Comparison of ENCODE assay signal across 16 cellular contexts in the genomic region with DNA sequence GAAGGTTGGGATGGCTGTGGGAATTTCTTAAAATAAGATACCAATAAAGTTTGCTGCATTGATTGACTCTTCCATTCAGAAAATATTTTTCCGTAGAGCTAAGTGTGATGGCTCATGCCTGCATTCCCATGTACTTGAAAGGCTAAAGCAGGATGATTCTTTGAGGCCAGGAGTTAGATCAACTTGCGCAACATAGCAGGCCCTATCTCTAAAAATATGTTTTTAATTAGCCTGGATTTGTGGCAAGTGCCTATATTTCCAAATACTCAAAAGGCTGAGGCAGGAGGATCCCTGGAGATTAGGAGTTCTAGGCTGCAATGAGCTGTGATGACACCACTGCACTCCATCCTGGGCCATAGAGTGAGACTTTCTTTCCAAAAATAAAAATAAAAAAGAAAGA.
"Had no signal": no experiment of that assay in that cellular context is flagged by ENCODE, and none has a peak within 500 bp of the region (broad histone marks: within the 10 kb centered on the region; RNA-seq: fewer than 3 reads in every experiment).

No MANE protein-coding gene starts in this region.

- DNase-seq: activated CD4-positive, alpha-beta memory T cell treated with anti-CD3 and anti-CD28 coated beads for 36 hours; activated CD4-positive, alpha-beta T cell treated with anti-CD3 and anti-CD28 coated beads for 36 hours; activated CD8-positive, alpha-beta memory T cell treated with anti-CD3 and anti-CD28 coated beads, Interleukin-2, amount 10 ng/mL, durations not matched to agents 7 days and 5 days; activated T-cell treated with anti-CD3 and anti-CD28 coated beads, Interleukin-2, amount 50 U/mL, for 24 hours; brain microvascular endothelial cell; dermis blood vessel endothelial cell; effector memory CD8-positive, alpha-beta T cell; hypothalamus; left ventricle myocardium superior; natural killer cell; tibial artery; uterus had no signal

- ATAC-seq: activated CD4-positive, alpha-beta T cell treated with anti-CD3 and anti-CD28 coated beads for 36 hours; activated CD8-positive, alpha-beta memory T cell treated with anti-CD3 and anti-CD28 coated beads, Interleukin-2, amount 10 ng/mL, durations not matched to agents 7 days and 5 days; effector memory CD8-positive, alpha-beta T cell; left ventricle myocardium superior; natural killer cell; stimulated activated memory B cell treated with anti-CD40 and anti-IgM and Interleukin-4, amounts not matched to agents 10 μg/mL and 1 μg/mL and 100 μg/mL, for 72 hours had no signal

- H3K79me2 ChIP-seq: parathyroid adenoma had no signal

- H2AFZ ChIP-seq: parathyroid adenoma had no signal

- H3K9me3 ChIP-seq: neutrophil, tibial artery, uterus had no signal

- H3K4me1 ChIP-seq: parathyroid adenoma, tibial artery, uterus had no signal

- H3K27me3 ChIP-seq: brain microvascular endothelial cell, neutrophil, tibial artery, uterus had no signal

- H3K4me3 ChIP-seq: tibial artery, uterus had no signal

- H3K9ac ChIP-seq: parathyroid adenoma had no signal

- H3K27ac ChIP-seq: brain microvascular endothelial cell, epithelial cell of prostate, neutrophil, parathyroid adenoma, tibial artery, uterus had no signal

- H3K36me3 ChIP-seq: brain microvascular endothelial cell, neutrophil, tibial artery, uterus had no signal
